Comparison of ENCODE assay signal across 1 cellular context in genomic region chr16:84794626-84795025, GRCh38.
TF ChIP-seq lines count a peak whose summit lies in the region.

No MANE protein-coding gene starts in this region.

TF ChIP-seq in IMR-90, 13 proteins besides CTCF, POLR2A, EP300 and RAD21:
- TF ChIP-seq SMC3 (IDR thresholded peaks at IDR 0.05; ENCODE audit: low read depth, low read length) (no peak), USF2 (IDR thresholded peaks at IDR 0.05; ENCODE audit: low read depth, low read length) (no peak), CEBPB (IDR thresholded peaks at IDR 0.05; ENCODE audit: low read depth, low read length) (no peak), RCOR1 (IDR thresholded peaks at IDR 0.05; ENCODE audit: insufficient replicate concordance, low read length) (no peak), CHD1 (IDR thresholded peaks at IDR 0.05; ENCODE audit: low read depth, low read length) (no peak; the same call in 1 of the 2 replicates), FOS (IDR thresholded peaks at IDR 0.05; ENCODE audit: low read depth, low read length) (no peak), MXI1 (IDR thresholded peaks at IDR 0.05; ENCODE audit: borderline replicate concordance, low read depth, low read length) (no peak), RFX5 (IDR thresholded peaks at IDR 0.05; ENCODE audit: low read depth, low read length) (no peak), MAZ (IDR thresholded peaks at IDR 0.05; ENCODE audit: borderline replicate concordance, low read depth, low read length) (no peak), MAFK (IDR thresholded peaks at IDR 0.05; ENCODE audit: low read depth, low read length) (no peak)
- TF ChIP-seq, protein P1, sequence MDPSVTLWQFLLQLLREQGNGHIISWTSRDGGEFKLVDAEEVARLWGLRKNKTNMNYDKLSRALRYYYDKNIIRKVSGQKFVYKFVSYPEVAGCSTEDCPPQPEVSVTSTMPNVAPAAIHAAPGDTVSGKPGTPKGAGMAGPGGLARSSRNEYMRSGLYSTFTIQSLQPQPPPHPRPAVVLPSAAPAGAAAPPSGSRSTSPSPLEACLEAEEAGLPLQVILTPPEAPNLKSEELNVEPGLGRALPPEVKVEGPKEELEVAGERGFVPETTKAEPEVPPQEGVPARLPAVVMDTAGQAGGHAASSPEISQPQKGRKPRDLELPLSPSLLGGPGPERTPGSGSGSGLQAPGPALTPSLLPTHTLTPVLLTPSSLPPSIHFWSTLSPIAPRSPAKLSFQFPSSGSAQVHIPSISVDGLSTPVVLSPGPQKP (IDR thresholded peaks at IDR 0.05; ENCODE audit: borderline replicate concordance, low read depth, low read length): no peak
TF ChIP-seq in IMR-90: peak in this region for 0.
